ENCODE assay signal across 1 cellular context in the genomic region with DNA sequence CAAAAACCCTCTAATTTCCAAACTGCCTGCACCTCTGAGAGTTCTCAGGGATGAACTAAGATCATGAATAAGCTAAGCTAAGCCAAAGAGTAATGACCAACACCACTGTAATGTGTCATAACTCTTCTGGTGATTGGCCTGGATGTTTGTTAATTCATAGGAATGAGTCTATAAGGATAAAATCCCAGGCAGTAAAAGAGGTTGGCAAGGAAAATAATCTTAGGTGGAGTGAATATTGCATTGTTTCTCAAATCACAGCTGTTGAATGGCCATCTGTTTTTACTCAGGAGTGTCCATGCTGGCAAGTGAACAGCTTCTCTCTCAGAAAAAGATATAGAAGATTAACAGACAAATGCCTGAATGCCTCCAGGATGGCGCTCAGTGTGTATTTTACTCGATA.
A peak's percentile ranks its signal among the peaks of the same experiment; 100 is the strongest.
TF ChIP-seq lines count a peak whose summit lies in the region.

No MANE protein-coding gene starts in this region.

TF ChIP-seq in SK-N-SH, 30 proteins besides CTCF, POLR2A, EP300 and RAD21 (continued from another document):
- peak; percentile 94 for TF ChIP-seq POLR2AphosphoS5 (IDR thresholded peaks at IDR 0.05; ENCODE audit: low read depth, low read length)
- TF ChIP-seq ELF1 (IDR thresholded peaks at IDR 0.05): 0 out of 2 replicates have a peak, but pooled peaks have one; percentile 35
- peak; percentile 98 for TF ChIP-seq TEAD4 (IDR thresholded peaks at IDR 0.05; ENCODE audit: borderline replicate concordance, insufficient read depth)
- no peak for TF ChIP-seq EZH2phosphoT487 (IDR thresholded peaks at IDR 0.05; ENCODE audit: borderline replicate concordance, low read depth)
- TF ChIP-seq, protein P1, sequence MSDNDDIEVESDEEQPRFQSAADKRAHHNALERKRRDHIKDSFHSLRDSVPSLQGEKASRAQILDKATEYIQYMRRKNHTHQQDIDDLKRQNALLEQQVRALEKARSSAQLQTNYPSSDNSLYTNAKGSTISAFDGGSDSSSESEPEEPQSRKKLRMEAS (IDR thresholded peaks at IDR 0.05; ENCODE audit: low read depth): no peak
- peak; percentile 97 for TF ChIP-seq FOXM1 (IDR thresholded peaks at IDR 0.05; ENCODE audit: low read depth)
- peak; percentile 78 for TF ChIP-seq CHD2 (IDR thresholded peaks at IDR 0.05; ENCODE audit: low read length, partially characterized antibody)
- TF ChIP-seq, protein P2, sequence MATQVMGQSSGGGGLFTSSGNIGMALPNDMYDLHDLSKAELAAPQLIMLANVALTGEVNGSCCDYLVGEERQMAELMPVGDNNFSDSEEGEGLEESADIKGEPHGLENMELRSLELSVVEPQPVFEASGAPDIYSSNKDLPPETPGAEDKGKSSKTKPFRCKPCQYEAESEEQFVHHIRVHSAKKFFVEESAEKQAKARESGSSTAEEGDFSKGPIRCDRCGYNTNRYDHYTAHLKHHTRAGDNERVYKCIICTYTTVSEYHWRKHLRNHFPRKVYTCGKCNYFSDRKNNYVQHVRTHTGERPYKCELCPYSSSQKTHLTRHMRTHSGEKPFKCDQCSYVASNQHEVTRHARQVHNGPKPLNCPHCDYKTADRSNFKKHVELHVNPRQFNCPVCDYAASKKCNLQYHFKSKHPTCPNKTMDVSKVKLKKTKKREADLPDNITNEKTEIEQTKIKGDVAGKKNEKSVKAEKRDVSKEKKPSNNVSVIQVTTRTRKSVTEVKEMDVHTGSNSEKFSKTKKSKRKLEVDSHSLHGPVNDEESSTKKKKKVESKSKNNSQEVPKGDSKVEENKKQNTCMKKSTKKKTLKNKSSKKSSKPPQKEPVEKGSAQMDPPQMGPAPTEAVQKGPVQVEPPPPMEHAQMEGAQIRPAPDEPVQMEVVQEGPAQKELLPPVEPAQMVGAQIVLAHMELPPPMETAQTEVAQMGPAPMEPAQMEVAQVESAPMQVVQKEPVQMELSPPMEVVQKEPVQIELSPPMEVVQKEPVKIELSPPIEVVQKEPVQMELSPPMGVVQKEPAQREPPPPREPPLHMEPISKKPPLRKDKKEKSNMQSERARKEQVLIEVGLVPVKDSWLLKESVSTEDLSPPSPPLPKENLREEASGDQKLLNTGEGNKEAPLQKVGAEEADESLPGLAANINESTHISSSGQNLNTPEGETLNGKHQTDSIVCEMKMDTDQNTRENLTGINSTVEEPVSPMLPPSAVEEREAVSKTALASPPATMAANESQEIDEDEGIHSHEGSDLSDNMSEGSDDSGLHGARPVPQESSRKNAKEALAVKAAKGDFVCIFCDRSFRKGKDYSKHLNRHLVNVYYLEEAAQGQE (IDR thresholded peaks at IDR 0.05; ENCODE audit: low read depth, low read length): no peak
- TF ChIP-seq NRF1 (IDR thresholded peaks at IDR 0.05; ENCODE audit: low read depth, low read length): no peak
- no peak; the same call in 1 of the 2 replicates for TF ChIP-seq FOXJ3 (CRISPR knock-in tag; IDR thresholded peaks at IDR 0.05)
- TF ChIP-seq, protein P3, sequence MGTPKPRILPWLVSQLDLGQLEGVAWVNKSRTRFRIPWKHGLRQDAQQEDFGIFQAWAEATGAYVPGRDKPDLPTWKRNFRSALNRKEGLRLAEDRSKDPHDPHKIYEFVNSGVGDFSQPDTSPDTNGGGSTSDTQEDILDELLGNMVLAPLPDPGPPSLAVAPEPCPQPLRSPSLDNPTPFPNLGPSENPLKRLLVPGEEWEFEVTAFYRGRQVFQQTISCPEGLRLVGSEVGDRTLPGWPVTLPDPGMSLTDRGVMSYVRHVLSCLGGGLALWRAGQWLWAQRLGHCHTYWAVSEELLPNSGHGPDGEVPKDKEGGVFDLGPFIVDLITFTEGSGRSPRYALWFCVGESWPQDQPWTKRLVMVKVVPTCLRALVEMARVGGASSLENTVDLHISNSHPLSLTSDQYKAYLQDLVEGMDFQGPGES (IDR thresholded peaks at IDR 0.05; ENCODE audit: low read depth, low read length): no peak
- TF ChIP-seq SMC3 (IDR thresholded peaks at IDR 0.05; ENCODE audit: low read depth, low read length): no peak
- TF ChIP-seq, protein P4, sequence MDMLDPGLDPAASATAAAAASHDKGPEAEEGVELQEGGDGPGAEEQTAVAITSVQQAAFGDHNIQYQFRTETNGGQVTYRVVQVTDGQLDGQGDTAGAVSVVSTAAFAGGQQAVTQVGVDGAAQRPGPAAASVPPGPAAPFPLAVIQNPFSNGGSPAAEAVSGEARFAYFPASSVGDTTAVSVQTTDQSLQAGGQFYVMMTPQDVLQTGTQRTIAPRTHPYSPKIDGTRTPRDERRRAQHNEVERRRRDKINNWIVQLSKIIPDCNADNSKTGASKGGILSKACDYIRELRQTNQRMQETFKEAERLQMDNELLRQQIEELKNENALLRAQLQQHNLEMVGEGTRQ (IDR thresholded peaks at IDR 0.05; ENCODE audit: borderline replicate concordance, low read depth, low read length): no peak
- TF ChIP-seq GABPA (IDR thresholded peaks at IDR 0.05; ENCODE audit: low read depth): no peak
- peak; percentile 87; the same call in 1 of the 2 replicates for TF ChIP-seq RCOR1 (IDR thresholded peaks at IDR 0.05; ENCODE audit: low read length)
- TF ChIP-seq YY1 (IDR thresholded peaks at IDR 0.05; ENCODE audit: low read depth): peak; percentile 57; the same call in 1 of the 2 replicates
- TF ChIP-seq GATA2 (CRISPR knock-in tag; IDR thresholded peaks at IDR 0.05): peak; percentile 82
- TF ChIP-seq FOSL2 (IDR thresholded peaks at IDR 0.05; ENCODE audit: borderline replicate concordance, low read depth): peak; percentile 81
- peak; percentile 89 for TF ChIP-seq SIN3A (IDR thresholded peaks at IDR 0.05; ENCODE audit: borderline replicate concordance, low read depth, low read length)
- TF ChIP-seq, protein P5, sequence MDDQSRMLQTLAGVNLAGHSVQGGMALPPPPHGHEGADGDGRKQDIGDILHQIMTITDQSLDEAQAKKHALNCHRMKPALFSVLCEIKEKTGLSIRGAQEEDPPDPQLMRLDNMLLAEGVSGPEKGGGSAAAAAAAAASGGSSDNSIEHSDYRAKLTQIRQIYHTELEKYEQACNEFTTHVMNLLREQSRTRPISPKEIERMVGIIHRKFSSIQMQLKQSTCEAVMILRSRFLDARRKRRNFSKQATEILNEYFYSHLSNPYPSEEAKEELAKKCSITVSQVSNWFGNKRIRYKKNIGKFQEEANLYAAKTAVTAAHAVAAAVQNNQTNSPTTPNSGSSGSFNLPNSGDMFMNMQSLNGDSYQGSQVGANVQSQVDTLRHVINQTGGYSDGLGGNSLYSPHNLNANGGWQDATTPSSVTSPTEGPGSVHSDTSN (IDR thresholded peaks at IDR 0.05): peak; percentile 98
- TF ChIP-seq RXRA (IDR thresholded peaks at IDR 0.05; ENCODE audit: borderline replicate concordance, low read depth): peak; percentile 93
- TF ChIP-seq MEF2A (IDR thresholded peaks at IDR 0.05; ENCODE audit: borderline replicate concordance, low read depth): peak; percentile 58
- 0 out of 2 replicates have a peak, but pooled peaks have one; percentile 32 for TF ChIP-seq TAF1 (IDR thresholded peaks at IDR 0.05; ENCODE audit: borderline replicate concordance, low read depth, low read length)
